ENCODE assay signal across 8 cellular contexts in the genomic region with DNA sequence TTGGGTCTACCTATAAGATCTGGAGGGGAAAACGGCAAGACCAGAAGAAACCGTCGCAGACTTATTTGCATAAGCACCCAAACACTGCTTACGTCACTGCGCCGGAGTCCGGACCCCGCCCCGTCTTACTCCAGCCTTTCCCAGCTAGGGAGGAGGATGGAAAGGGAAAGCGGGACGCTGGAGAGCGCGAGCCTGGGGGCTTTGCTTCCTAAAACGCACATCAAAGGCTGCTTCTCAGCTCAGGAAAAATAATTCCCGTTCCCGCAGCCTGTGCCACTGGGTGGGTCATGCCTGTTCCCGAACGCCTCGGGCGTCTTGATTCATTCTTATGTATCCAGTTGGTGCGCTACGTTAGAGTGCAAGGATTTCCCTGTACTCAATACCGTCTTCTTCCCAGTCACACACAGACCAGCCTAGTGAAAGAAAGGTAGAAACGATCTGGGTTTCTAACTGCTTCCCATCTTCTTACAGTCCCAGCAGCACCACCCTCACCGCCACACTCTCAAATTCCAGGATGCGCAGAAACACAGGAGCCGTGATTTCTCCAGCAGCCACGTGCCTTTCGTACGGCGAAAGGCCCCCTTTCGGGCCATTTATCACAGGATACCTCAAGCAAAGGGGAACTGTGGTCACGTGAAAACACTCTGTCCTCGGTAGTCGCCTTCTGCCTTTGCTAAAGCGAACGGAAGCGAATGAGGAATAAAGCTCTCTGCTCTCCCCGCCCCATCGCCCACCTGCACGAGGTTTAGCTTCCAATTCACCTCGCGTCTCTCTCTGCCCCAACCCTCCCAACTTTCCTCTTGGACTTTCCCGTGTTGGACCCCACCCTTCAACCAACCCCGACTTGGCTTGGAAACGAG. TPM values are rescaled to one million over a fixed set of nuclear protein-coding genes. Genes with fewer than 3 reads are reported as not detected.
A peak's percentile ranks its signal among the peaks of the same experiment; 100 is the strongest.
DNase-seq lines count a peak whose midpoint lies in the region; ATAC-seq and TF ChIP-seq lines count a peak whose summit lies in the region.

No MANE protein-coding gene starts in this region.

- H3K4me3 ChIP-seq in MM.1S (ENCODE audit: low read length): peak overlapping the region; percentile 59
- peak overlapping the region; percentile 23 to 59 (median 37) for H3K4me3 ChIP-seq in tibial nerve

- H3K4me2 ChIP-seq in MM.1S (ENCODE audit: low read depth, low read length): peak overlapping the region; percentile 73

- H3K27me3 ChIP-seq in MM.1S (replicated peaks; ENCODE audit: insufficient read depth, low read length) (no peaks in the 10 kb centered on the region), tibial nerve (peaks cover 0 to 54% of the 10 kb centered on the region in 2 donors)

- peak overlapping the region; percentile 72 for H3K4me3 Mint-ChIP-seq in T-helper 2 cell treated with Interferon-gamma antibody and Interleukin-4, amounts not matched to agents 5 μg/mL and 100 μg/mL, for 36 hours
- H3K4me3 Mint-ChIP-seq in mesothelial cell of epicardium: peak overlapping the region; percentile 81

- no peaks in the 10 kb centered on the region for H3K9me2 ChIP-seq in MM.1S (replicated peaks; ENCODE audit: insufficient read depth, low read length)

- no peaks in the 10 kb centered on the region for H4K20me1 ChIP-seq in MM.1S (ENCODE audit: insufficient read depth, low read length)

- no peaks in the 10 kb centered on the region for H3F3A ChIP-seq in MM.1S (ENCODE audit: insufficient read depth, low read length)

- TF ChIP-seq CTCF in MM.1S (IDR thresholded peaks at IDR 0.05; ENCODE audit: low read length) (no peak), mesothelial cell of epicardium (IDR thresholded peaks at IDR 0.05; ENCODE audit: unreplicated experiment) (no peak), tibial nerve (IDR thresholded peaks at IDR 0.05) (no peak)

- ATAC-seq in esophagus mucosa (peak; percentile 64), HG03565 (IDR thresholded peaks at IDR 0.05; ENCODE audit: unreplicated experiment) (no peak)

- H3K9ac ChIP-seq in MM.1S (ENCODE audit: low read length): peak overlapping the region; percentile 23; the same call in 1 of the 2 replicates

- peak in 1 of 2 donors; percentile 15 for TF ChIP-seq POLR2A in tibial nerve (IDR thresholded peaks at IDR 0.05)

- peak; percentile 58 for DNase-seq in EH (ENCODE audit: low read depth)
- DNase-seq in MM.1S: peak; percentile 48
- DNase-seq in T-helper 2 cell treated with Interferon-gamma antibody and Interleukin-4, amounts not matched to agents 5 μg/mL and 100 μg/mL, for 36 hours (ENCODE audit: low spot score): peak; percentile 7
- DNase-seq in mesothelial cell of epicardium (ENCODE audit: low spot score in 2 of 2, unreplicated experiment in 2 of 2): peak in 1 of 2 experiments; percentile 77
- DNase-seq in tibial nerve (ENCODE audit: low spot score in 2 of 2): peak in 1 of 2 donors; percentile 30
- no peak for DNase-seq in stimulated activated naive CD4-positive, alpha-beta T cell treated with Interleukin-2 at 50 U/mL for 16 hours (lab: John Stamatoyannopoulos, UW)

- H3K36me3 ChIP-seq in MM.1S (replicated peaks; ENCODE audit: insufficient read depth, low read length) (no peaks in the 10 kb centered on the region), tibial nerve (no peaks in the 10 kb centered on the region)

- H3K4me1 ChIP-seq in MM.1S (ENCODE audit: low read length) (no peaks in the 10 kb centered on the region), tibial nerve (peaks cover 0 to 31% (median 5%) of the 10 kb centered on the region in 4 donors)

- peaks cover 3% of the 10 kb centered on the region for H3K4me1 Mint-ChIP-seq in T-helper 2 cell treated with Interferon-gamma antibody and Interleukin-4, amounts not matched to agents 5 μg/mL and 100 μg/mL, for 36 hours (ENCODE audit: low read depth)
- H3K4me1 Mint-ChIP-seq in mesothelial cell of epicardium: peaks cover 12% of the 10 kb centered on the region

- no peak for TF ChIP-seq EP300 in tibial nerve (IDR thresholded peaks at IDR 0.05)

- no peaks in the 10 kb centered on the region for H3K9me3 ChIP-seq in MM.1S (replicated peaks; ENCODE audit: insufficient read depth, low read length)
- no peaks in the 10 kb centered on the region for H3K9me3 ChIP-seq in tibial nerve

- peaks cover 50% of the 10 kb centered on the region for H3K27me3 Mint-ChIP-seq in T-helper 2 cell treated with Interferon-gamma antibody and Interleukin-4, amounts not matched to agents 5 μg/mL and 100 μg/mL, for 36 hours (ENCODE audit: low read depth)
- peaks cover 31% of the 10 kb centered on the region for H3K27me3 Mint-ChIP-seq in mesothelial cell of epicardium (ENCODE audit: low read depth)

- 1% methylated on average over 43 to 46 of the region's 46 CpGs for WGBS in tibial nerve, 2 donors

- H3K27ac ChIP-seq in MM.1S (ENCODE audit: low read length) (no peak overlapping the region), tibial nerve (no peak overlapping the region)

- no peak overlapping the region for H3K27ac Mint-ChIP-seq in T-helper 2 cell treated with Interferon-gamma antibody and Interleukin-4, amounts not matched to agents 5 μg/mL and 100 μg/mL, for 36 hours
- H3K27ac Mint-ChIP-seq in mesothelial cell of epicardium: peak overlapping the region; percentile 75

- no peaks in the 10 kb centered on the region for H3K36me3 Mint-ChIP-seq in T-helper 2 cell treated with Interferon-gamma antibody and Interleukin-4, amounts not matched to agents 5 μg/mL and 100 μg/mL, for 36 hours (ENCODE audit: low read depth)
- no peaks in the 10 kb centered on the region for H3K36me3 Mint-ChIP-seq in mesothelial cell of epicardium

- H2AFZ ChIP-seq in MM.1S (ENCODE audit: low read length): peak overlapping the region; percentile 85

- H3K79me2 ChIP-seq in MM.1S (ENCODE audit: low read length): no peaks in the 10 kb centered on the region

- H3K9me3 Mint-ChIP-seq in T-helper 2 cell treated with Interferon-gamma antibody and Interleukin-4, amounts not matched to agents 5 μg/mL and 100 μg/mL, for 36 hours: no peaks in the 10 kb centered on the region
- H3K9me3 Mint-ChIP-seq in mesothelial cell of epicardium: no peaks in the 10 kb centered on the region

RNA-seq across cellular contexts. Expression of a gene that starts 1.0 kb away (rescaled TPM):
- total RNA-seq in esophagus mucosa: 19.4 TPM
- 9.6 to 14.5 TPM (median 9.6 TPM) in 3 replicates for total RNA-seq in mesothelial cell of epicardium
- total RNA-seq in tibial nerve: under 1 TPM; 0.30 to 0.84 (median 0.51) TPM
